Comparison of ENCODE assay signal across 8 cellular contexts in the genomic region with DNA sequence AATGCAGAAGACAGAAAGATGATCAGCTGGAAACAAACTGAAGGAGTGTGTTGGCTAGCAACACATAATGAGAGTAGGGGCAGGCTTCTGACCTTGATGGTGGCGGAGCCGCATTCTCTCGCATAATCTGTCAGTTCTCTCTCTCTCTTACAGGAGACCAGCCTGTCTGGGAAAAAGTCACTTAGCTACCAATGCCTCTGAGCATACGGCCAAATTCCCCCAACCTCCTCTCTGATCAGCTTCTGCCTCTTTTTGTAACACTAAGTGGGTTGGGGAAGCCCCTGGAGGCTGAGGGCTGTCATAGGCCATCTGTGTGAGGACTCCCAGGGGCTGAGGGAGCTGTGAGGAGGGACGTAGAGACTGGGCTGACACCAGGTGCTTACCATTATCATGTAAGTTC.
DNase-seq lines count a peak whose midpoint lies in the region; ATAC-seq and TF ChIP-seq lines count a peak whose summit lies in the region.

No MANE protein-coding gene starts in this region.

- ATAC-seq in GM19463 (IDR thresholded peaks at IDR 0.05; ENCODE audit: unreplicated experiment) = peak; percentile 93
- peak; percentile 84 for ATAC-seq in HG03442 (IDR thresholded peaks at IDR 0.05; ENCODE audit: unreplicated experiment)
- peak; percentile 97 for ATAC-seq in stimulated activated naive CD8-positive, alpha-beta T cell treated with anti-CD3 and anti-CD28 coated beads, Interleukin-15, amount 100 ng/mL, for 72 hours

- H3K9me3 Mint-ChIP-seq in stimulated activated naive CD8-positive, alpha-beta T cell treated with anti-CD3 and anti-CD28 coated beads, Interleukin-15, amount 100 ng/mL, for 72 hours = no peaks in the 10 kb centered on the region

- peak overlapping the region; percentile 46 to 55 for H3K4me3 Mint-ChIP-seq in stimulated activated naive CD8-positive, alpha-beta T cell treated with anti-CD3 and anti-CD28 coated beads, Interleukin-15, amount 100 ng/mL, for 72 hours

- H3K27ac ChIP-seq in cingulate gyrus (ENCODE audit: low read depth, low read length) = peak overlapping the region; percentile 60

- DNase-seq in GM10248 (ENCODE audit: extremely low spot score) (peak; percentile 75), NCI-H2029 (lab: John Stamatoyannopoulos, UW) (no peak), SIG-M5 treated with dmso at 0.1 percent for 504 hours (lab: John Stamatoyannopoulos, UW; ENCODE audit: unreplicated experiment) (no peak), globus pallidus (ENCODE audit: low spot score) (no peak)
- peak; percentile 21 to 72 for DNase-seq in stimulated activated naive CD8-positive, alpha-beta T cell treated with anti-CD3 and anti-CD28 coated beads, Interleukin-15, amount 100 ng/mL, for 72 hours

- no peak for TF ChIP-seq CTCF in GM10248 (IDR thresholded peaks at IDR 0.05; ENCODE audit: control extremely low read depth, extremely low read depth, low read depth, missing control alignments)

- H3K27ac Mint-ChIP-seq in stimulated activated naive CD8-positive, alpha-beta T cell treated with anti-CD3 and anti-CD28 coated beads, Interleukin-15, amount 100 ng/mL, for 72 hours = peak overlapping the region; percentile 71 to 92

- POLR2A ChIA-PET in GM10248 (lab: Yijun Ruan, JAX) = interaction anchor here (0.6 to 1.2 kb wide), 5 partner anchors 8 to 35 kb away, joined by 3 to 11 read pairs (median 5); no protein-coding TSS in a partner anchor

- H3K4me1 Mint-ChIP-seq in stimulated activated naive CD8-positive, alpha-beta T cell treated with anti-CD3 and anti-CD28 coated beads, Interleukin-15, amount 100 ng/mL, for 72 hours = peaks cover 50% of the 10 kb centered on the region

- CTCF ChIA-PET in GM10248 (lab: Yijun Ruan, JAX) = interaction anchor here (0.9 to 3.6 kb wide), 9 partner anchors 10 to 63 kb away, joined by 3 to 40 read pairs (median 4); no protein-coding TSS in a partner anchor

- H3K27me3 Mint-ChIP-seq in stimulated activated naive CD8-positive, alpha-beta T cell treated with anti-CD3 and anti-CD28 coated beads, Interleukin-15, amount 100 ng/mL, for 72 hours = no peaks in the 10 kb centered on the region

Comparison
In these comparisons a context has a peak if more than half of its experiments do, and no peak if none do; other contexts are left out.
1. DNase-seq: peak in GM10248 (single experiment) and stimulated activated naive CD8-positive, alpha-beta T cell treated with anti-CD3 and anti-CD28 coated beads, Interleukin-15, amount 100 ng/mL, for 72 hours (2 of 2); none in NCI-H2029 (single experiment), SIG-M5 treated with dmso at 0.1 percent for 504 hours (single experiment) and globus pallidus (single experiment).
2. Peak in every context shown above with its lines, with median percentiles within 50 percentile points of each other: ATAC-seq.